Comparison of ENCODE assay signal across 8 cellular contexts in the genomic region with DNA sequence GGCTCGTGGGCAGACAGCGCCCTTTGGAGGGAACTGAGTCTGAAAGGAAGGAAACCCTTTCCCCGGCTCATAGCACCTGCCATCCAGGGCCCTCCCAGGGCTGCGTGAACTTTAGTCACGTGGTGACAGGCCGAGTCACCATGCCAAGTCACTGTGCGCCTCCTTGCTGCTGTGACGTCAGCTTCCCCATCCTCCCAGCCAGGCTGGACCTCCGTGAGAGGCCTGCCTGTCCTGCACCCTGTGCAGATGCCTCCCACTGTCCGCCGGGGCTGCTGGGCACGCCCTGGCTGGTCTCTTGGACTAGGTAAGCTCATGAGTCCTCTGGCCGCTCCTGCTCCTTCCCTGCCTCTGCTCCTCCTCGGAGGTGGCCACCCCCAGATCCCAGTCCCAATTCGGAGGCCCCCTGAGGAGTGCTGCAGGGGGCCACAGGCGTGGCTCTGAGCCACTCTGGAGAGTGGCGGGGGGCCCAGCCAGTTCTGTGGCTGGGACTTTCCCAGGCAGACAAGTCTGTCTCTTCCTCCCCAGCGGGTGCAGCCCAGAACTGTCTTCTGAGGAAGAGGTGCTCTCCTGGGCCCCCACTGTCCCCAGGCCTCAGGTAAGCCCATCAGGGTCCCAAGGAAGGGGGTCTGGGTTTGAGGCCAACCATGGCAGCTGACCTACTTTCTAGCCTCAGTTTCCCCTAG. TPM values are rescaled to one million over a fixed set of nuclear protein-coding genes. Genes with fewer than 3 reads are reported as not detected.
DNase-seq lines count a peak whose midpoint lies in the region; ATAC-seq and TF ChIP-seq lines count a peak whose summit lies in the region.
"Not testable (repeated sequence)": the region's sequence is repeated elsewhere in the genome, so short reads cannot be mapped to it uniquely, and the experiment has no call there.

No MANE protein-coding gene starts in this region.

- not testable (repeated sequence) for H4K20me1 ChIP-seq in OCI-LY1 (ENCODE audit: insufficient read depth, low read length)

- not testable (repeated sequence) for H3K27me3 Mint-ChIP-seq in activated naive CD4-positive, alpha-beta T cell treated with anti-CD3 and anti-CD28 coated beads, Interleukin-2, amount 50 U/mL, for 24 hours

- 46% methylated on average over 18 of the region's 18 CpGs for WGBS in thymus

- H2AFZ ChIP-seq in OCI-LY1 (ENCODE audit: low read length): not testable (repeated sequence)

- not testable (repeated sequence) for TF ChIP-seq CTCF in OCI-LY1 (IDR thresholded peaks at IDR 0.05; ENCODE audit: low read length)

- not testable (repeated sequence) for H3K36me3 Mint-ChIP-seq in activated naive CD4-positive, alpha-beta T cell treated with anti-CD3 and anti-CD28 coated beads, Interleukin-2, amount 50 U/mL, for 24 hours

- H3K4me3 ChIP-seq in OCI-LY1 (ENCODE audit: low read depth, low read length, poor library complexity, severe bottlenecking); thymus (ENCODE audit: low read length): not testable (repeated sequence)

- not testable (repeated sequence) for H3K27ac ChIP-seq in OCI-LY1 (ENCODE audit: low read depth, low read length, poor library complexity, severe bottlenecking)
- H3K27ac ChIP-seq in thymus (ENCODE audit: low read depth): peak overlapping the region; percentile 52

- H3K9ac ChIP-seq in OCI-LY1 (ENCODE audit: low read length): not testable (repeated sequence)

- intact Hi-C loops in left cardiac atrium (cut with DNase I): not testable (repeated sequence)

- not testable (repeated sequence) for H3F3A ChIP-seq in OCI-LY1 (ENCODE audit: insufficient read depth, low read length)

- not testable (repeated sequence) for H3K27me3 ChIP-seq in OCI-LY1 (ENCODE audit: insufficient read depth, low read length); thymus (ENCODE audit: control insufficient read depth, insufficient read depth)

- H3K4me1 ChIP-seq in OCI-LY1 (ENCODE audit: insufficient read depth, low read length, severe bottlenecking); thymus (ENCODE audit: control insufficient read depth, insufficient read depth, low read length): not testable (repeated sequence)

- H3K9me3 Mint-ChIP-seq in activated naive CD4-positive, alpha-beta T cell treated with anti-CD3 and anti-CD28 coated beads, Interleukin-2, amount 50 U/mL, for 24 hours: not testable (repeated sequence)

- not testable (repeated sequence) for H3K36me3 ChIP-seq in OCI-LY1 (ENCODE audit: insufficient read depth, low read length); thymus (ENCODE audit: control insufficient read depth, insufficient read depth)

- H3K27ac Mint-ChIP-seq in activated naive CD4-positive, alpha-beta T cell treated with anti-CD3 and anti-CD28 coated beads, Interleukin-2, amount 50 U/mL, for 24 hours: peak overlapping the region; percentile 99

- ATAC-seq in HG02759 (IDR thresholded peaks at IDR 0.05; ENCODE audit: unreplicated experiment) (peak; percentile 75), left cardiac atrium (peak; percentile 32 to 51)

- peak; percentile 43 for TF ChIP-seq POLR2A in GM15510 (IDR thresholded peaks at IDR 0.05; ENCODE audit: borderline replicate concordance, extremely low read depth, insufficient read length)

- H3K4me3 Mint-ChIP-seq in activated naive CD4-positive, alpha-beta T cell treated with anti-CD3 and anti-CD28 coated beads, Interleukin-2, amount 50 U/mL, for 24 hours: peak overlapping the region; percentile 96

- not testable (repeated sequence) for H3K9me2 ChIP-seq in OCI-LY1 (ENCODE audit: low read depth, low read length)

- H3K4me1 Mint-ChIP-seq in activated naive CD4-positive, alpha-beta T cell treated with anti-CD3 and anti-CD28 coated beads, Interleukin-2, amount 50 U/mL, for 24 hours: peaks cover 21% of the 10 kb centered on the region

- DNase-seq in activated CD4-positive, alpha-beta T cell treated with anti-CD3 and anti-CD28 coated beads for 1 hour: peak; percentile 30
- peak; percentile 45 for DNase-seq in left cardiac atrium
- peak; percentile 53 for DNase-seq in stimulated activated CD4-positive, alpha-beta T cell treated with anti-CD3 and anti-CD28 coated beads, Interleukin-12 subunit alpha, Interleukin-12 subunit beta, amount 100 ng/mL, for 4 hours

- not testable (repeated sequence) for H3K9me3 ChIP-seq in OCI-LY1 (ENCODE audit: low read length); thymus (ENCODE audit: control insufficient read depth)

- not testable (repeated sequence) for H3K79me2 ChIP-seq in OCI-LY1 (ENCODE audit: insufficient read depth, low read length)

- peak overlapping the region; percentile 32; the same call in 1 of the 2 replicates for H3K4me2 ChIP-seq in OCI-LY1 (ENCODE audit: low read length)

RNA-seq across cellular contexts. Expression of gene GGT1, which starts 4.6 kb away (rescaled TPM):
- 1 to 10 TPM; 3.8 to 3.9 TPM for total RNA-seq in left cardiac atrium
- polyA plus RNA-seq in thymus: 26.4 TPM

RNA-seq across cellular contexts. Expression of gene LRRC75B, which starts 14.7 kb away (rescaled TPM):
- total RNA-seq in left cardiac atrium: 1 to 10 TPM; 4.2 to 4.9 TPM
- 7.7 TPM for polyA plus RNA-seq in thymus

RNA-seq across cellular contexts. Expression of gene SNRPD3, which starts 51.8 kb away (rescaled TPM):
- total RNA-seq in left cardiac atrium: 10 to 100 TPM; 55.4 to 64.1 TPM
- polyA plus RNA-seq in thymus: 95.7 TPM

RNA-seq across cellular contexts. Expression of gene GUCD1, which starts 52.6 kb away (rescaled TPM):
- total RNA-seq in left cardiac atrium: 100 to 1,000 TPM; 138 to 147 TPM
- polyA plus RNA-seq in thymus: 54.1 TPM
